1 cellular context compared by ENCODE assay signal in the genomic region with DNA sequence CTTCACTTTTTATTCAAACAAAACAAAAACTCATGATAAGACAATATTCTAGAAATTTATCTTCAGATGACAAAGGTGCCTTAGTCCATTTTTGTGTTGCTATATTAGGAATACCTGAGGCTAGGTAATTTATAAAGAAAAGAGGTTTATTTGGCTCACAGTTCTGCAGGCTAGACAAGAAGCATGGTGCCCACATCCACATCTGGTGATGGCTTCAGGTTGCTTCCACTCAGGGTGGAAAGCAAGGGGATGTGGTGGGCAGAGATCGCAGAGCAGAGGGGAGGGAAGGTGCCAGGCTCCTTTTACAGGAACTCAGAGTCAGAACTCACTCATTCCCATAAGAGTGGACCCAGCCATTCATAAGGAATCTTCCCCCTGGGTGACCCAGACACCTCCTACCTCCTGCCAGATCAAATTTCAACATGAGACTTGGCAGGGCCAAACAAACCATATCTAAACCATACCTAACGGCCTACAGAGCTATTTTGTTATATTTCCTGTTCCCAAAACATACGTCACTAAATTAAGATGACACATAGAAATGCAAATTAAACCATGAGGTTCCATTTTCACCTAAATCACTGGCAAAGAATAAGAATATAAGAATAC.
TF ChIP-seq lines count a peak whose summit lies in the region.

No MANE protein-coding gene starts in this region.

TF ChIP-seq in K562, 482 proteins besides CTCF, POLR2A, EP300 and RAD21:
- TF ChIP-seq ZNF766 (CRISPR knock-in tag; conservative IDR thresholded peaks at IDR 0.05): peak; percentile 47; the same call in 1 of the 2 replicates
- no peak for TF ChIP-seq CBX8 (IDR thresholded peaks at IDR 0.05; ENCODE audit: borderline replicate concordance, extremely low read depth, low read depth, low read length, poor library complexity, severe bottlenecking)
TF ChIP-seq in K562: peak in this region for 1.
